In the genomic region with DNA sequence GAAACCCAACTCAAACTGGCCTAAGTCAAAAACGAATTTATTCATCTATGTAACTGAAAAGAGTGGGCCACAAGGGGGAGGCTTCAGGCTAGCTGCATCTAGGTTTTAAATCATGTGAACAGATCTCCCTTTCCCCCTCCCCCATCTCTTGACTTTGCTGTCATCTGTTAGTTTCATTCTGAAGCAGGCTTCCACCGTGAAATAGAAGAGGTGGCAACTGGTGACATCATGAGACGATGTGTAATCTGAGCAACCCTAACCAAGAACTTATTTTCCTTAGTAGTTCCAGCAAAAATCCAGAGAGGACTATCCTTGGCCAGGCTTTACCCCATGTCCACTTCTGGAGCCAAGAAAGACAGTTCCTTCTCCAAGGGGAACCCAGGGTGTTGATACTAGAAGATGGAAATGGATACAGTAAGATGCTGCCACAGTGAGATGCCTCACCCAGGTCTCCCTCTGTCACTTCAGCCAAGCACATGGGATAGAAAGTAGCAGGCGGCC, we compare ENCODE assay signal across 1 cellular context.
TF ChIP-seq lines count a peak whose summit lies in the region.

No MANE protein-coding gene starts in this region.

TF ChIP-seq in A549, 52 proteins besides CTCF, POLR2A, EP300 and RAD21 (continued from another document):
- TF ChIP-seq JUN (IDR thresholded peaks at IDR 0.05), result no peak
